Comparison of ENCODE assay signal across 8 cellular contexts in genomic region chr10:26697163-26697921, GRCh38. TPM values are rescaled to one million over a fixed set of nuclear protein-coding genes. Genes with fewer than 3 reads are reported as not detected.
A peak's percentile ranks its signal among the peaks of the same experiment; 100 is the strongest.
DNase-seq lines count a peak whose midpoint lies in the region; ATAC-seq, FAIRE-seq and TF ChIP-seq lines count a peak whose summit lies in the region.

PDSS1 (plus strand) TSS chr10:26697701; CDS start chr10:26697712, 11 bp downstream.

- intact Hi-C loops in adrenal gland (cut with DNase I) (no loop called here), left ventricle myocardium inferior (cut with micrococcal nuclease) (no loop called here), psoas muscle (cut with DNase I) (loop anchor here in 1 of 2 donors (5.0 kb wide), 1 partner anchor 165 kb away; the partner anchor contains the start of gene ABI1), vagina (cut with DNase I) (no loop called here)

- 0 to 1% (median 0%) methylated on average over 32 to 82 of the region's 82 CpGs for WGBS in adrenal gland, 4 donors
- 0 to 1% (median 0%) methylated on average over 62 to 82 of the region's 82 CpGs for WGBS in psoas muscle, 3 donors

- peak; percentile 86 for DNase-seq in GM06990 (ENCODE audit: extremely low read depth, insufficient read length)
- peak; percentile 72 for DNase-seq in H54 (ENCODE audit: insufficient read length, low spot score)
- DNase-seq in M059J (ENCODE audit: low read depth), result peak; percentile 46
- peak; percentile 18 to 76 (median 36) for DNase-seq in T-helper 1 cell
- DNase-seq in adrenal gland, result peak; percentile 65 to 82 (median 74)
- DNase-seq in left ventricle myocardium inferior, result peak; percentile 78
- DNase-seq in psoas muscle, result peak; percentile 75 to 86
- no peak for DNase-seq in vagina (ENCODE audit: extremely low spot score in 2 of 2)

- H3K27me3 ChIP-seq in GM06990 (replicated peaks; ENCODE audit: control insufficient read depth, insufficient read depth, low read length), result no peaks in the 10 kb centered on the region
- H3K27me3 ChIP-seq in adrenal gland, result no peaks in the 10 kb centered on the region
- peaks cover 12% of the 10 kb centered on the region for H3K27me3 ChIP-seq in left ventricle myocardium inferior (ENCODE audit: low read depth)
- H3K27me3 ChIP-seq in psoas muscle (ENCODE audit: insufficient read depth in 3 of 3, low read length in 2 of 3), result no peaks in the 10 kb centered on the region
- no peaks in the 10 kb centered on the region for H3K27me3 ChIP-seq in vagina

- H3K36me3 ChIP-seq in GM06990 (ENCODE audit: control insufficient read depth, insufficient read depth, low read length), result no peaks in the 10 kb centered on the region; the same call in 1 of the 2 replicates
- no peaks in the 10 kb centered on the region for H3K36me3 ChIP-seq in adrenal gland (replicated peaks in 1 of 2)
- H3K36me3 ChIP-seq in left ventricle myocardium inferior, result no peaks in the 10 kb centered on the region
- no peaks in the 10 kb centered on the region for H3K36me3 ChIP-seq in psoas muscle (ENCODE audit: insufficient read depth in 1 of 2, low read depth in 1 of 2)
- no peaks in the 10 kb centered on the region for H3K36me3 ChIP-seq in vagina

- H3K4me1 ChIP-seq in adrenal gland (replicated peaks in 1 of 2) (peaks cover 4 to 8% of the 10 kb centered on the region in 2 donors), left ventricle myocardium inferior (peaks cover 30% of the 10 kb centered on the region), psoas muscle (peaks cover 14% of the 10 kb centered on the region), vagina (peaks cover 19% of the 10 kb centered on the region)

- no peak for TF ChIP-seq CTCF in GM06990 (IDR thresholded peaks at IDR 0.05; ENCODE audit: insufficient read depth, low read length, poor library complexity, severe bottlenecking)
- TF ChIP-seq CTCF in adrenal gland (IDR thresholded peaks at IDR 0.05), result no peak
- no peak for TF ChIP-seq CTCF in left ventricle myocardium inferior (IDR thresholded peaks at IDR 0.05; ENCODE audit: borderline replicate concordance)
- TF ChIP-seq CTCF in psoas muscle (IDR thresholded peaks at IDR 0.05), result no peak
- no peak for TF ChIP-seq CTCF in vagina (IDR thresholded peaks at IDR 0.05)

- ATAC-seq in psoas muscle, result peak; percentile 87 to 94 (median 90)

- TF ChIP-seq POLR2A in H54 (IDR thresholded peaks at IDR 0.05; ENCODE audit: low read depth, low read length), result no peak; the same call in 1 of the 2 replicates
- peak in 1 of 2 donors; percentile 48 for TF ChIP-seq POLR2A in adrenal gland (IDR thresholded peaks at IDR 0.05)
- no peak for TF ChIP-seq POLR2A in vagina (IDR thresholded peaks at IDR 0.05)

- FAIRE-seq in H54 (lab: Jason Lieb, UNC), result no peak

- peak within 1 kb of the TSS; percentile 89 for H3K4me3 ChIP-seq in GM06990 (replicated peaks; ENCODE audit: low read depth, low read length)
- peak within 1 kb of the TSS; percentile 2 to 100 (median 83) for H3K4me3 ChIP-seq in adrenal gland
- H3K4me3 ChIP-seq in left ventricle myocardium inferior, result peak within 1 kb of the TSS; percentile 92
- H3K4me3 ChIP-seq in psoas muscle, result peak within 1 kb of the TSS; percentile 100
- peak within 1 kb of the TSS; percentile 68 to 86 for H3K4me3 ChIP-seq in vagina

- H3K9me3 ChIP-seq in adrenal gland (replicated peaks in 1 of 3) (no peaks in the 10 kb centered on the region), left ventricle myocardium inferior (replicated peaks) (no peaks in the 10 kb centered on the region), psoas muscle (no peaks in the 10 kb centered on the region), vagina (no peaks in the 10 kb centered on the region)

- peak within 1 kb of the TSS in 4 of 5 donors; percentile 76 to 97 (median 83) for H3K27ac ChIP-seq in adrenal gland
- H3K27ac ChIP-seq in left ventricle myocardium inferior (replicated peaks), result peak within 1 kb of the TSS; percentile 99
- peak within 1 kb of the TSS; percentile 90 for H3K27ac ChIP-seq in psoas muscle
- H3K27ac ChIP-seq in vagina, result peak within 1 kb of the TSS; percentile 87

RNA-seq across cellular contexts. Expression of gene PDSS1, which starts in this region (rescaled TPM):
- 4.7 and 8.4 TPM in 2 replicates for total RNA-seq in M059J (2014; rRNA removed; shearing (Covaris generic))
- total RNA-seq in adrenal gland, result 1 to 10 TPM; 1.2 to 4.1 (median 2.9) TPM
- 1 to 10 TPM; 4.3 to 7.4 (median 4.7) TPM for polyA plus RNA-seq in adrenal gland
- total RNA-seq in left ventricle myocardium inferior, result 4.2 TPM
- 10 to 100 TPM in 1 of 4 donors, 1 to 10 TPM in 3; 4.3 to 18.9 (median 6.9) TPM for total RNA-seq in psoas muscle
- 10 to 100 TPM; 13.4 to 51.9 (median 14.2) TPM for polyA plus RNA-seq in psoas muscle
- total RNA-seq in vagina, result 18.4 TPM

Comparison
In these comparisons a context has a peak if more than half of its experiments do, and no peak if none do; other contexts are left out.
1. DNase-seq: peak in GM06990 (single experiment), H54 (single experiment), M059J (single experiment), T-helper 1 cell (5 of 5), adrenal gland (7 of 7), left ventricle myocardium inferior (single experiment) and psoas muscle (2 of 2); none in vagina (0 of 2).
2. Peak in every context shown above with its lines, with median percentiles within 50 percentile points of each other: H3K4me3 ChIP-seq and H3K27ac ChIP-seq.